ENCODE assay signal across 8 cellular contexts in genomic region chr19:43668406-43669158, GRCh38. TPM values are rescaled to one million over a fixed set of nuclear protein-coding genes. Genes with fewer than 3 reads are reported as not detected.
DNase-seq lines count a peak whose midpoint lies in the region; ATAC-seq and TF ChIP-seq lines count a peak whose summit lies in the region.

No MANE protein-coding gene starts in this region.

- peak overlapping the region; percentile 78 for H3K4me3 Mint-ChIP-seq in chondrocyte (ENCODE audit: unreplicated experiment)

- peak; percentile 99 for DNase-seq in AG08395 (ENCODE audit: low spot score)
- peak; percentile 98 for DNase-seq in NCI-H2227 treated with DMSO at 0.1 percent for 48 hours (lab: John Stamatoyannopoulos, UW)
- DNase-seq in activated CD4-positive, alpha-beta T cell treated with anti-CD3 and anti-CD28 coated beads for 24 hours (ENCODE audit: low read depth in 2 of 2), result peak; percentile 95
- DNase-seq in chondrocyte (ENCODE audit: low spot score), result peak; percentile 97
- peak; percentile 92 for DNase-seq in kidney epithelial cell (ENCODE audit: low read depth)
- DNase-seq in stimulated activated CD4-positive, alpha-beta T cell treated with anti-CD3 and anti-CD28 coated beads, Interleukin-15, amount 100 ng/mL, for 24 hours, result peak; percentile 96

- peak; percentile 86 for ATAC-seq in HG03175 (IDR thresholded peaks at IDR 0.05; ENCODE audit: unreplicated experiment)

- peaks cover 32% of the 10 kb centered on the region for H3K4me1 Mint-ChIP-seq in chondrocyte (ENCODE audit: low read depth)

- TF ChIP-seq CTCF in chondrocyte (IDR thresholded peaks at IDR 0.05), result no peak
- TF ChIP-seq CTCF in kidney epithelial cell (IDR thresholded peaks at IDR 0.05; ENCODE audit: insufficient read depth, low read length, poor library complexity, severe bottlenecking), result no peak

- peaks cover 6% of the 10 kb centered on the region for H3K36me3 ChIP-seq in kidney epithelial cell (ENCODE audit: control insufficient read depth, insufficient read depth, low read length)

- H3K9me3 Mint-ChIP-seq in chondrocyte (ENCODE audit: low read depth), result no peaks in the 10 kb centered on the region

- in situ Hi-C loops in GM18951 (cut with MboI; ENCODE audit: low sequenced_read_pairs, unreplicated experiment), result no loop called here

- no peaks in the 10 kb centered on the region for H3K27me3 Mint-ChIP-seq in chondrocyte (ENCODE audit: low read depth)

- H3K27ac Mint-ChIP-seq in chondrocyte (ENCODE audit: unreplicated experiment), result peak overlapping the region; percentile 92

- H3K27me3 ChIP-seq in kidney epithelial cell (ENCODE audit: control insufficient read depth, insufficient read depth, low read length), result no peaks in the 10 kb centered on the region

- peaks cover 8% of the 10 kb centered on the region for H3K36me3 Mint-ChIP-seq in chondrocyte (ENCODE audit: low read depth)

- TF ChIP-seq POLR2A in GM18951 (IDR thresholded peaks at IDR 0.05; ENCODE audit: extremely low read depth, insufficient read depth, insufficient read length), result peak; percentile 61

- H3K4me3 ChIP-seq in kidney epithelial cell (ENCODE audit: low read depth, low read length), result peak overlapping the region; percentile 80

RNA-seq across cellular contexts. Expression of gene PLAUR, which starts 1.4 kb away (rescaled TPM):
- total RNA-seq in chondrocyte, result 16.3 to 23.6 TPM (median 19.9 TPM) in 3 replicates
- 319 and 341 TPM in 2 replicates for total RNA-seq in kidney epithelial cell

RNA-seq across cellular contexts. Expression of gene CADM4, which starts 28.9 kb away (rescaled TPM):
- 5.6 to 7.1 TPM (median 6.1 TPM) in 3 replicates for total RNA-seq in chondrocyte
- 21.9 and 25.9 TPM in 2 replicates for total RNA-seq in kidney epithelial cell

RNA-seq across cellular contexts. Expression of gene IRGC, which starts 47.3 kb away (rescaled TPM):
- total RNA-seq in chondrocyte (not detected in 3 replicates), kidney epithelial cell (not detected in 2 replicates)

RNA-seq across cellular contexts. Expression of gene ZNF428, which starts 49.2 kb away (rescaled TPM):
- total RNA-seq in chondrocyte (50.7 to 53.9 TPM (median 52.5 TPM) in 3 replicates), kidney epithelial cell (71.7 and 82.2 TPM in 2 replicates)

RNA-seq across cellular contexts. Expression of gene SRRM5, which starts 56.7 kb away (rescaled TPM):
- 0.12 to 0.27 TPM in 2 of 3 replicates, not detected in the other for total RNA-seq in chondrocyte
- 0.46 TPM in 1 of 2 replicates, not detected in the other for total RNA-seq in kidney epithelial cell

Comparison
In these comparisons a context has a peak if more than half of its experiments do, and no peak if none do; other contexts are left out.
1. Peak in every context shown above with its lines: DNase-seq, ATAC-seq and H3K4me3 ChIP-seq.
2. RNA of gene PLAUR, which starts 1.4 kb away (total RNA-seq): 319 to 341 TPM in kidney epithelial cell; 16.3 to 23.6 TPM in chondrocyte; every median in the first group is over 10 times any median in the second.